27 cellular contexts compared by ENCODE assay signal in the genomic region with DNA sequence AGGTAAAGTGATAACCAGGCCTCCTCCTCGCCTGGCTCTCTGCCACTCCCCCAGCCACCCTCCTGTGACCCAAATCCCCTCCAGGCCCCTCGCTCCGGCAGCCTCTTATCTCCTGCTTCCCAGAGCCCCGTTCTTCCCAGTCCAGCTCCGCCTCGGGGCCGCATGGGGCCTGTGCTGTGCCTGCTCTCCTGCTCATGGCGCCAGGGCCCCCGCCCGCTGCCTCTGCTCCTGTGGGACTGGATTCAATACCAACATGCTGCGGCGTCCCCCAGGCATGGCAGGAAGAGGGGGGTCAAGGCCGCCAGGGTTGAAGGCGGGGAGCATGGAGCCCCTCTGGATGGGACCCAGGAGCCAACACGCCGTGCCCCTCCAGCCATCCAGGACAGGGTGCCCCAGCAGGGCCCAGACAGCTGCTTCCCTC.
A peak's percentile ranks its signal among the peaks of the same experiment; 100 is the strongest.
DNase-seq lines count a peak whose midpoint lies in the region; ATAC-seq, FAIRE-seq and TF ChIP-seq lines count a peak whose summit lies in the region.
"Had no signal": no experiment of that assay in that cellular context is flagged by ENCODE, and none has a peak within 500 bp of the region (broad histone marks: within the 10 kb centered on the region; RNA-seq: fewer than 3 reads in every experiment).

No MANE protein-coding gene starts in this region.

- H3K9ac ChIP-seq in kidney (ENCODE audit: low read length in 2 of 2), result no peak overlapping the region
- no peak overlapping the region for H3K9ac ChIP-seq in HepG2 (ENCODE audit: insufficient read depth, low read depth, low read length)

- no peak for TF ChIP-seq POLR2A in HepG2 (IDR thresholded peaks at IDR 0.05; ENCODE audit: insufficient read depth in 1 of 2, low read depth in 2 of 2, low read length in 2 of 2)

- H3K9me3 ChIP-seq in left ventricle myocardium inferior (replicated peaks) (peaks cover 7% of the 10 kb centered on the region), kidney (ENCODE audit: control insufficient read depth in 1 of 2, low read length in 2 of 2) (no peaks in the 10 kb centered on the region), HepG2 (ENCODE audit: low read length) (no peaks in the 10 kb centered on the region)
- H3K9me3 ChIP-seq: A549, right lobe of liver, thyroid gland had no signal

- H2AFZ ChIP-seq in HepG2 (ENCODE audit: low read length), result no peak overlapping the region

- no peak overlapping the region for H3K27ac ChIP-seq in left ventricle myocardium inferior (replicated peaks)
- no peak overlapping the region for H3K27ac ChIP-seq in kidney (ENCODE audit: low read depth in 2 of 2, low read length in 2 of 2)
- H3K27ac ChIP-seq in HepG2 (ENCODE audit: extremely low read length, insufficient read depth, low read length), result no peak overlapping the region
- H3K27ac ChIP-seq: right lobe of liver, thyroid gland had no signal

- peaks cover 25% of the 10 kb centered on the region for H3K4me1 ChIP-seq in left ventricle myocardium inferior
- peaks cover 4 to 5% of the 10 kb centered on the region in 2 donors for H3K4me1 ChIP-seq in kidney (ENCODE audit: control insufficient read depth in 1 of 2, insufficient read depth in 1 of 2, low read depth in 1 of 2, low read length in 2 of 2)
- no peaks in the 10 kb centered on the region; the same call in 1 of the 2 replicates for H3K4me1 ChIP-seq in HepG2 (ENCODE audit: insufficient read depth, low read length)
- H3K4me1 ChIP-seq: A549, right lobe of liver had no signal

- WGBS in HepG2 (ENCODE audit: low lambda C conversion rate), result 23% methylated on average over 8 of the region's 16 CpGs

- CTCF ChIA-PET in HepG2 (lab: Yijun Ruan, JAX; ENCODE audit: low intra/inter-chr PET ratio, low total read pairs), result no interaction called here

- ATAC-seq in Right ventricle myocardium inferior, result no peak
- peak; percentile 59; the same call in 2 of the 3 replicates for ATAC-seq in SK-N-SH treated with all-trans-retinoic acid at 6 μM for 48 hours
- no peak for ATAC-seq in HepG2
- ATAC-seq: A549; activated CD8-positive, alpha-beta memory T cell treated with anti-CD3 and anti-CD28 coated beads, Interleukin-2, amount 10 ng/mL, durations not matched to agents 7 days and 5 days; activated naive CD8-positive, alpha-beta T cell treated with anti-CD3 and anti-CD28 coated beads, Interleukin-2, amount 50 U/mL, for 24 hours; Panc1 had no signal

- BruUV-seq in HepG2 (replicated peaks; lab: Mats Ljungman, UMichigan), result no TSS peak

- H3K79me2 ChIP-seq in HepG2 (ENCODE audit: insufficient read depth, low read length), result no peaks in the 10 kb centered on the region

- H3K27me3 ChIP-seq in left ventricle myocardium inferior (ENCODE audit: low read depth), result no peaks in the 10 kb centered on the region
- H3K27me3 ChIP-seq in HepG2 (ENCODE audit: control insufficient read depth in 1 of 2, insufficient read depth in 2 of 2, low read length in 2 of 2), result peaks cover 11 to 46% of the 10 kb centered on the region in 2 experiments; a peak in 4 of 5 replicates
- H3K27me3 ChIP-seq: right lobe of liver, thyroid gland had no signal

- H4K20me1 ChIP-seq in HepG2 (ENCODE audit: insufficient read depth, low read length), result no peaks in the 10 kb centered on the region

- no peak for TF ChIP-seq RAD21 in HepG2 (CRISPR knock-in tag; IDR thresholded peaks at IDR 0.05)

- no peaks in the 10 kb centered on the region for H3K36me3 ChIP-seq in left ventricle myocardium inferior
- no peaks in the 10 kb centered on the region for H3K36me3 ChIP-seq in kidney (ENCODE audit: control insufficient read depth in 1 of 2, insufficient read depth in 2 of 2, low read length in 2 of 2)
- H3K36me3 ChIP-seq in HepG2 (replicated peaks in 1 of 2; ENCODE audit: control insufficient read depth in 1 of 2, insufficient read depth in 2 of 2, low read length in 2 of 2), result no peaks in the 10 kb centered on the region
- H3K36me3 ChIP-seq: right lobe of liver, thyroid gland had no signal

- H3K4me2 ChIP-seq in HepG2 (ENCODE audit: low read depth, low read length), result no peak overlapping the region
- H3K4me2 ChIP-seq: A549 had no signal

- H3K4me3 ChIP-seq in left ventricle myocardium inferior, result no peak overlapping the region
- H3K4me3 ChIP-seq in kidney (ENCODE audit: low read length in 2 of 2), result no peak overlapping the region
- no peak overlapping the region for H3K4me3 ChIP-seq in HepG2 (replicated peaks in 1 of 3; ENCODE audit: insufficient read depth in 1 of 3, low read depth in 2 of 3, low read length in 3 of 3)
- H3K4me3 ChIP-seq: A549, right lobe of liver, thyroid gland had no signal

- POLR2A ChIA-PET in HepG2 (lab: Yijun Ruan, JAX), result no interaction called here

- TF ChIP-seq EP300 in HepG2 (IDR thresholded peaks at IDR 0.05; ENCODE audit: low read depth in 2 of 2, low read length in 2 of 2) (no peak), HepG2 (CRISPR knock-in tag; IDR thresholded peaks at IDR 0.05; ENCODE audit: borderline replicate concordance) (no peak)

- no peak for FAIRE-seq in kidney (lab: Jason Lieb, UNC)
- FAIRE-seq in HepG2 (lab: Jason Lieb, UNC), result no peak
- FAIRE-seq: A549, astrocyte, GM12892, TTC549 had no signal

- intact Hi-C loops in Right ventricle myocardium inferior (cut with DNase I), result no loop called here
- intact Hi-C loops in left ventricle myocardium inferior (cut with micrococcal nuclease), result no loop called here
- intact Hi-C loops in kidney (cut with DNase I), result no loop called here
- intact Hi-C loops in HepG2 (cut with micrococcal nuclease; ENCODE audit: unreplicated experiment), result no loop called here

- peak; percentile 62 for DNase-seq in Right ventricle myocardium inferior (ENCODE audit: missing footprints)
- DNase-seq in left ventricle myocardium inferior, result no peak
- peak; percentile 67 for DNase-seq in kidney
- DNase-seq in retina, result peak; percentile 77
- DNase-seq in HepG2 (ENCODE audit: low spot score), result no peak
- DNase-seq in activated CD4-positive, alpha-beta T cell treated with anti-CD3 and anti-CD28 coated beads, Interleukin-2, amount 50 U/mL, for 4 hours, result no peak
- DNase-seq in SW 1271 (lab: John Stamatoyannopoulos, UW), result no peak
- DNase-seq: activated CD8-positive, alpha-beta memory T cell treated with anti-CD3 and anti-CD28 coated beads, Interleukin-2, amount 10 ng/mL, durations not matched to agents 7 days and 5 days; activated naive CD4-positive, alpha-beta T cell; activated naive CD8-positive, alpha-beta T cell treated with anti-CD3 and anti-CD28 coated beads, Interleukin-2, amount 50 U/mL, for 24 hours; activated T-cell treated with anti-CD3 and anti-CD28 coated beads, Interleukin-2, amount 50 U/mL, for 48 hours; endodermal cell; H9; kidney glomerular epithelial cell; mammary epithelial cell; MM.1S; NCI-H2029; NCI-H226; NCI-H526 treated with DMSO at 0.1 percent for 48 hours; thyroid gland had no signal

- in situ Hi-C loops in HepG2 (cut with HindIII; ENCODE audit: extremely low pct_ligation_motif_present, low pct_unique_long_range_greater_than_20kb), result no loop called here

- TF ChIP-seq CTCF in left ventricle myocardium inferior (IDR thresholded peaks at IDR 0.05; ENCODE audit: borderline replicate concordance) (no peak), kidney (IDR thresholded peaks at IDR 0.05; ENCODE audit: borderline replicate concordance, extremely low read depth, insufficient read depth) (no peak), HepG2 (CRISPR knock-in tag; IDR thresholded peaks at IDR 0.05) (no peak)

TF ChIP-seq in SK-N-SH treated with all-trans-retinoic acid at 6 μM for 48 hours, 23 proteins besides CTCF, POLR2A, EP300 and RAD21 (continues in another document):
- TF ChIP-seq ISL1 (CRISPR knock-in tag; IDR thresholded peaks at IDR 0.05), result no peak

TF ChIP-seq in HepG2, 621 proteins besides CTCF, POLR2A, EP300 and RAD21 (continues in another document):
- no peak for TF ChIP-seq ZNF138 (CRISPR knock-in tag; IDR thresholded peaks at IDR 0.05; ENCODE audit: low read depth)
- TF ChIP-seq ZNF333 (CRISPR knock-in tag; IDR thresholded peaks at IDR 0.05; ENCODE audit: borderline replicate concordance), result no peak
- TF ChIP-seq, protein P1, sequence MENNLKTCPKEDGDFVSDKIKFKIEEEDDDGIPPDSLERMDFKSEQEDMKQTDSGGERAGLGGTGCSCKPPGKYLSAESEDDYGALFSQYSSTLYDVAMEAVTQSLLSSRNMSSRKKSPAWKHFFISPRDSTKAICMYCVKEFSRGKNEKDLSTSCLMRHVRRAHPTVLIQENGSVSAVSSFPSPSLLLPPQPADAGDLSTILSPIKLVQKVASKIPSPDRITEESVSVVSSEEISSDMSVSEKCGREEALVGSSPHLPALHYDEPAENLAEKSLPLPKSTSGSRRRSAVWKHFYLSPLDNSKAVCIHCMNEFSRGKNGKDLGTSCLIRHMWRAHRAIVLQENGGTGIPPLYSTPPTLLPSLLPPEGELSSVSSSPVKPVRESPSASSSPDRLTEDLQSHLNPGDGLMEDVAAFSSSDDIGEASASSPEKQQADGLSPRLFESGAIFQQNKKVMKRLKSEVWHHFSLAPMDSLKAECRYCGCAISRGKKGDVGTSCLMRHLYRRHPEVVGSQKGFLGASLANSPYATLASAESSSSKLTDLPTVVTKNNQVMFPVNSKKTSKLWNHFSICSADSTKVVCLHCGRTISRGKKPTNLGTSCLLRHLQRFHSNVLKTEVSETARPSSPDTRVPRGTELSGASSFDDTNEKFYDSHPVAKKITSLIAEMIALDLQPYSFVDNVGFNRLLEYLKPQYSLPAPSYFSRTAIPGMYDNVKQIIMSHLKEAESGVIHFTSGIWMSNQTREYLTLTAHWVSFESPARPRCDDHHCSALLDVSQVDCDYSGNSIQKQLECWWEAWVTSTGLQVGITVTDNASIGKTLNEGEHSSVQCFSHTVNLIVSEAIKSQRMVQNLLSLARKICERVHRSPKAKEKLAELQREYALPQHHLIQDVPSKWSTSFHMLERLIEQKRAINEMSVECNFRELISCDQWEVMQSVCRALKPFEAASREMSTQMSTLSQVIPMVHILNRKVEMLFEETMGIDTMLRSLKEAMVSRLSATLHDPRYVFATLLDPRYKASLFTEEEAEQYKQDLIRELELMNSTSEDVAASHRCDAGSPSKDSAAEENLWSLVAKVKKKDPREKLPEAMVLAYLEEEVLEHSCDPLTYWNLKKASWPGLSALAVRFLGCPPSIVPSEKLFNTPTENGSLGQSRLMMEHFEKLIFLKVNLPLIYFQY (CRISPR knock-in tag; IDR thresholded peaks at IDR 0.05; ENCODE audit: borderline replicate concordance), result no peak
- TF ChIP-seq, protein P2, sequence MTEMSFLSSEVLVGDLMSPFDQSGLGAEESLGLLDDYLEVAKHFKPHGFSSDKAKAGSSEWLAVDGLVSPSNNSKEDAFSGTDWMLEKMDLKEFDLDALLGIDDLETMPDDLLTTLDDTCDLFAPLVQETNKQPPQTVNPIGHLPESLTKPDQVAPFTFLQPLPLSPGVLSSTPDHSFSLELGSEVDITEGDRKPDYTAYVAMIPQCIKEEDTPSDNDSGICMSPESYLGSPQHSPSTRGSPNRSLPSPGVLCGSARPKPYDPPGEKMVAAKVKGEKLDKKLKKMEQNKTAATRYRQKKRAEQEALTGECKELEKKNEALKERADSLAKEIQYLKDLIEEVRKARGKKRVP (CRISPR knock-in tag; IDR thresholded peaks at IDR 0.05), result no peak
- TF ChIP-seq ZNF616 (CRISPR knock-in tag; IDR thresholded peaks at IDR 0.05; ENCODE audit: low read depth), result no peak
- no peak for TF ChIP-seq TOPORS (CRISPR knock-in tag; IDR thresholded peaks at IDR 0.05)

Comparison
In these comparisons a context has a peak if more than half of its experiments do, and no peak if none do; other contexts are left out.
1. DNase-seq: peak in Right ventricle myocardium inferior (single experiment), kidney (single experiment) and retina (single experiment); none in left ventricle myocardium inferior (single experiment), HepG2 (single experiment), activated CD4-positive, alpha-beta T cell treated with anti-CD3 and anti-CD28 coated beads, Interleukin-2, amount 50 U/mL, for 4 hours (0 of 2) and SW 1271 (0 of 2).